8 cellular contexts compared by ENCODE assay signal in genomic region chr3:172476339-172476738, GRCh38. TPM values are rescaled to one million over a fixed set of nuclear protein-coding genes. Genes with fewer than 3 reads are reported as not detected.
DNase-seq lines count a peak whose midpoint lies in the region; ATAC-seq and TF ChIP-seq lines count a peak whose summit lies in the region.

No MANE protein-coding gene starts in this region.

- no peak for ATAC-seq in activated T-cell treated with anti-CD3 and anti-CD28 coated beads, Interleukin-2, amount 50 U/mL, for 4 hours

- intact Hi-C loops in stomach (cut with DNase I; ENCODE audit: low total_unique reads), result no loop called here

- no peaks in the 10 kb centered on the region for H3K9me3 Mint-ChIP-seq in activated T-cell treated with anti-CD3 and anti-CD28 coated beads, Interleukin-2, amount 50 U/mL, for 4 hours

- TF ChIP-seq POLR2A in stomach (IDR thresholded peaks at IDR 0.05), result no peak

- H3K4me3 Mint-ChIP-seq in activated T-cell treated with anti-CD3 and anti-CD28 coated beads, Interleukin-2, amount 50 U/mL, for 4 hours, result peak overlapping the region; percentile 24

- H3K27me3 ChIP-seq in fibroblast of lung (ENCODE audit: control insufficient read depth, insufficient read depth, low read length), result no peaks in the 10 kb centered on the region
- H3K27me3 ChIP-seq in stomach, result no peaks in the 10 kb centered on the region

- H3K36me3 ChIP-seq in fibroblast of lung (ENCODE audit: control insufficient read depth, insufficient read depth, low read length) (no peaks in the 10 kb centered on the region), stomach (no peaks in the 10 kb centered on the region)

- peak overlapping the region; percentile 78 for H2AFZ ChIP-seq in fibroblast of lung (ENCODE audit: low read length)

- no peaks in the 10 kb centered on the region for H3K79me2 ChIP-seq in fibroblast of lung (ENCODE audit: control insufficient read depth, insufficient read depth, low read length)

- H3K4me1 ChIP-seq in fibroblast of lung (ENCODE audit: control insufficient read depth, extremely low read depth, insufficient read depth, low read length) (no peaks in the 10 kb centered on the region), stomach (peaks cover 0 to 8% (median 2%) of the 10 kb centered on the region in 4 donors)

- peak overlapping the region; percentile 37 for H3K4me2 ChIP-seq in fibroblast of lung (ENCODE audit: extremely low read depth, insufficient read depth, low read length)

- no peak for TF ChIP-seq EP300 in stomach (IDR thresholded peaks at IDR 0.05)

- H3K4me3 ChIP-seq in fibroblast of lung (replicated peaks in 1 of 4; ENCODE audit: control extremely low read depth in 1 of 4, insufficient read depth in 1 of 4, low read depth in 3 of 4, low read length in 4 of 4) (peak overlapping the region in 2 of 4 experiments; percentile 63 to 83), stomach (peak overlapping the region in 3 of 4 donors; percentile 35 to 48 (median 47))

- 78 to 85% (median 79%) methylated on average over 5 of the region's 5 CpGs for WGBS in stomach, 5 donors

- H3K27me3 Mint-ChIP-seq in activated T-cell treated with anti-CD3 and anti-CD28 coated beads, Interleukin-2, amount 50 U/mL, for 4 hours (ENCODE audit: low read depth), result no peaks in the 10 kb centered on the region

- H3K4me1 Mint-ChIP-seq in activated T-cell treated with anti-CD3 and anti-CD28 coated beads, Interleukin-2, amount 50 U/mL, for 4 hours (ENCODE audit: low read depth), result peaks cover 16% of the 10 kb centered on the region

- H3K36me3 Mint-ChIP-seq in activated T-cell treated with anti-CD3 and anti-CD28 coated beads, Interleukin-2, amount 50 U/mL, for 4 hours (ENCODE audit: insufficient read depth), result no peaks in the 10 kb centered on the region

- TF ChIP-seq CTCF in fibroblast of lung (conservative IDR thresholded peaks at IDR 0.05 in 1 of 2, IDR thresholded peaks at IDR 0.05 in 1 of 2; ENCODE audit: low read depth in 1 of 2, low read length in 2 of 2) (no peak), stomach (IDR thresholded peaks at IDR 0.05) (no peak)

- H3K9ac ChIP-seq in fibroblast of lung (ENCODE audit: insufficient read depth, low read length), result no peak overlapping the region

- no peak overlapping the region for H3K27ac ChIP-seq in fibroblast of lung (ENCODE audit: insufficient read depth, low read length)
- H3K27ac ChIP-seq in stomach, result no peak overlapping the region

- no peak for DNase-seq in activated T-cell treated with anti-CD3 and anti-CD28 coated beads, Interleukin-2, amount 50 U/mL, for 4 hours
- DNase-seq in activated T-cell treated with anti-CD3 and anti-CD28 coated beads for 4 hours (no peak), SKM-1 treated with dmso at 0.1 percent for 144 hours (lab: John Stamatoyannopoulos, UW; ENCODE audit: unreplicated experiment) (peak; percentile 29), fibroblast of lung (ENCODE audit: low read depth in 2 of 2) (no peak), stomach (no peak), NCI-H526 treated with DMSO at 0.1 percent for 48 hours (lab: John Stamatoyannopoulos, UW) (no peak), COLO829 (ENCODE audit: low spot score) (no peak), D341Med (ENCODE audit: low spot score) (no peak)

- H3K9me3 ChIP-seq in fibroblast of lung (ENCODE audit: control insufficient read depth, insufficient read depth, low read depth, low read length) (no peaks in the 10 kb centered on the region), stomach (peaks cover 0 to 4% (median 0%) of the 10 kb centered on the region in 4 donors)

- no peaks in the 10 kb centered on the region for H4K20me1 ChIP-seq in fibroblast of lung (ENCODE audit: control insufficient read depth, extremely low read depth, insufficient read depth, low read length)

RNA-seq across cellular contexts. Expression of gene GHSR, which starts 28.1 kb away (rescaled TPM):
- not detected for total RNA-seq in activated T-cell treated with anti-CD3 and anti-CD28 coated beads, Interleukin-2, amount 50 U/mL, for 4 hours
- total RNA-seq in fibroblast of lung (not detected in 2 replicates), stomach (under 1 TPM in 1 of 5 donors, not detected in 4; 0.37 TPM)
- polyA plus RNA-seq in fibroblast of lung (not detected in 2 replicates), stomach (not detected)
- not detected in 2 replicates for polyA plus RNA-seq in fibroblast of lung (2012)
- not detected in 2 replicates for polyA minus RNA-seq in fibroblast of lung (ENCODE audit: low replicate concordance)

RNA-seq across cellular contexts. Expression of gene TNFSF10, which starts 46.9 kb away (rescaled TPM):
- 10 to 100 TPM; 12.9 to 24.3 (median 18.8) TPM for total RNA-seq in activated T-cell treated with anti-CD3 and anti-CD28 coated beads, Interleukin-2, amount 50 U/mL, for 4 hours
- 1.5 and 4.3 TPM in 2 replicates for total RNA-seq in fibroblast of lung
- polyA plus RNA-seq in fibroblast of lung, result 0.81 and 1.3 TPM in 2 replicates
- 0.70 and 0.75 TPM in 2 replicates for polyA plus RNA-seq in fibroblast of lung (2012)
- not detected in 2 replicates for polyA minus RNA-seq in fibroblast of lung (ENCODE audit: low replicate concordance)
- total RNA-seq in stomach, result 10 to 100 TPM in 4 of 5 donors, 1 to 10 TPM in 1; 4.0 to 84.2 (median 29.2) TPM
- 10 to 100 TPM; 18.4 to 54.3 (median 18.5) TPM for polyA plus RNA-seq in stomach
